In the genomic region with DNA sequence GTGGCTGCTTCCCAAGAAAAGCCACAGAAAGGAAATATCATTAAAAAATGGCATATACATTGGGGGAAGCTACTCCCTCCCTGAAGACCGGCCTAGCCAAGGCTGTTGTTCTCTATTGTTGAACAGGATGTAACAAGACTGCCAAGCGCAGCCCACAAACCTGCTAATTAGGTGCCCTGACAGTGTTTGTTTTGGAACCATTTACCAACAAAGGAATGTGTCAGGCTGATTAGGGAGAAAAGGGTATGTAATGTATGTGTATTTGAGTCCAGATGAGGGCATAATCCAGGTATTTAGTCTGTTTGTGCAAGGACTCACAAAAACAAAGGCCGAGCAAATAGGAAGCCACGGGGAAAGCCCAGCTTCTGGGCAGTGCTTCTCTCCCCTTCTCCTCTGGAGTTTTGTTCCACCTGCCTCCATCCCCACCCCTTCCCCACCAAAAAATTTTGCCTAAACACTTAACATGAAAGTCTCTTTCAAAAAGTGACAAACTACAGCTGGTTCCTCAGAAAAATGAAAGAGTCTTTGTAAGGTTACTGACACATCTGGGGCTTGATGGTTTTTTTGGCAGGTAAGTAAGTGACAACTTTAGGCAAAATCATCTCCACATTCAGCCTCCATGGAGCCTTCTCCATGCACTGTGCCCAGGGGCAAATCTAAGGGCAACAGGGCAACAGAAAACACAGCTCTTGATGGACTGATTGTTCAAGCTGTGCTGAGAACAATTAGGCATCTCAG, we compare ENCODE assay signal across 1 cellular context.
A peak's percentile ranks its signal among the peaks of the same experiment; 100 is the strongest.
TF ChIP-seq lines count a peak whose summit lies in the region.

No MANE protein-coding gene starts in this region.

TF ChIP-seq in HepG2, 621 proteins besides CTCF, POLR2A, EP300 and RAD21 (continued from another document and continues in another):
- TF ChIP-seq, protein P1, sequence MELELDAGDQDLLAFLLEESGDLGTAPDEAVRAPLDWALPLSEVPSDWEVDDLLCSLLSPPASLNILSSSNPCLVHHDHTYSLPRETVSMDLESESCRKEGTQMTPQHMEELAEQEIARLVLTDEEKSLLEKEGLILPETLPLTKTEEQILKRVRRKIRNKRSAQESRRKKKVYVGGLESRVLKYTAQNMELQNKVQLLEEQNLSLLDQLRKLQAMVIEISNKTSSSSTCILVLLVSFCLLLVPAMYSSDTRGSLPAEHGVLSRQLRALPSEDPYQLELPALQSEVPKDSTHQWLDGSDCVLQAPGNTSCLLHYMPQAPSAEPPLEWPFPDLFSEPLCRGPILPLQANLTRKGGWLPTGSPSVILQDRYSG (CRISPR knock-in tag; IDR thresholded peaks at IDR 0.05), result 0 out of 2 replicates have a peak, but pooled peaks have one; percentile 14
- TF ChIP-seq, protein P2, sequence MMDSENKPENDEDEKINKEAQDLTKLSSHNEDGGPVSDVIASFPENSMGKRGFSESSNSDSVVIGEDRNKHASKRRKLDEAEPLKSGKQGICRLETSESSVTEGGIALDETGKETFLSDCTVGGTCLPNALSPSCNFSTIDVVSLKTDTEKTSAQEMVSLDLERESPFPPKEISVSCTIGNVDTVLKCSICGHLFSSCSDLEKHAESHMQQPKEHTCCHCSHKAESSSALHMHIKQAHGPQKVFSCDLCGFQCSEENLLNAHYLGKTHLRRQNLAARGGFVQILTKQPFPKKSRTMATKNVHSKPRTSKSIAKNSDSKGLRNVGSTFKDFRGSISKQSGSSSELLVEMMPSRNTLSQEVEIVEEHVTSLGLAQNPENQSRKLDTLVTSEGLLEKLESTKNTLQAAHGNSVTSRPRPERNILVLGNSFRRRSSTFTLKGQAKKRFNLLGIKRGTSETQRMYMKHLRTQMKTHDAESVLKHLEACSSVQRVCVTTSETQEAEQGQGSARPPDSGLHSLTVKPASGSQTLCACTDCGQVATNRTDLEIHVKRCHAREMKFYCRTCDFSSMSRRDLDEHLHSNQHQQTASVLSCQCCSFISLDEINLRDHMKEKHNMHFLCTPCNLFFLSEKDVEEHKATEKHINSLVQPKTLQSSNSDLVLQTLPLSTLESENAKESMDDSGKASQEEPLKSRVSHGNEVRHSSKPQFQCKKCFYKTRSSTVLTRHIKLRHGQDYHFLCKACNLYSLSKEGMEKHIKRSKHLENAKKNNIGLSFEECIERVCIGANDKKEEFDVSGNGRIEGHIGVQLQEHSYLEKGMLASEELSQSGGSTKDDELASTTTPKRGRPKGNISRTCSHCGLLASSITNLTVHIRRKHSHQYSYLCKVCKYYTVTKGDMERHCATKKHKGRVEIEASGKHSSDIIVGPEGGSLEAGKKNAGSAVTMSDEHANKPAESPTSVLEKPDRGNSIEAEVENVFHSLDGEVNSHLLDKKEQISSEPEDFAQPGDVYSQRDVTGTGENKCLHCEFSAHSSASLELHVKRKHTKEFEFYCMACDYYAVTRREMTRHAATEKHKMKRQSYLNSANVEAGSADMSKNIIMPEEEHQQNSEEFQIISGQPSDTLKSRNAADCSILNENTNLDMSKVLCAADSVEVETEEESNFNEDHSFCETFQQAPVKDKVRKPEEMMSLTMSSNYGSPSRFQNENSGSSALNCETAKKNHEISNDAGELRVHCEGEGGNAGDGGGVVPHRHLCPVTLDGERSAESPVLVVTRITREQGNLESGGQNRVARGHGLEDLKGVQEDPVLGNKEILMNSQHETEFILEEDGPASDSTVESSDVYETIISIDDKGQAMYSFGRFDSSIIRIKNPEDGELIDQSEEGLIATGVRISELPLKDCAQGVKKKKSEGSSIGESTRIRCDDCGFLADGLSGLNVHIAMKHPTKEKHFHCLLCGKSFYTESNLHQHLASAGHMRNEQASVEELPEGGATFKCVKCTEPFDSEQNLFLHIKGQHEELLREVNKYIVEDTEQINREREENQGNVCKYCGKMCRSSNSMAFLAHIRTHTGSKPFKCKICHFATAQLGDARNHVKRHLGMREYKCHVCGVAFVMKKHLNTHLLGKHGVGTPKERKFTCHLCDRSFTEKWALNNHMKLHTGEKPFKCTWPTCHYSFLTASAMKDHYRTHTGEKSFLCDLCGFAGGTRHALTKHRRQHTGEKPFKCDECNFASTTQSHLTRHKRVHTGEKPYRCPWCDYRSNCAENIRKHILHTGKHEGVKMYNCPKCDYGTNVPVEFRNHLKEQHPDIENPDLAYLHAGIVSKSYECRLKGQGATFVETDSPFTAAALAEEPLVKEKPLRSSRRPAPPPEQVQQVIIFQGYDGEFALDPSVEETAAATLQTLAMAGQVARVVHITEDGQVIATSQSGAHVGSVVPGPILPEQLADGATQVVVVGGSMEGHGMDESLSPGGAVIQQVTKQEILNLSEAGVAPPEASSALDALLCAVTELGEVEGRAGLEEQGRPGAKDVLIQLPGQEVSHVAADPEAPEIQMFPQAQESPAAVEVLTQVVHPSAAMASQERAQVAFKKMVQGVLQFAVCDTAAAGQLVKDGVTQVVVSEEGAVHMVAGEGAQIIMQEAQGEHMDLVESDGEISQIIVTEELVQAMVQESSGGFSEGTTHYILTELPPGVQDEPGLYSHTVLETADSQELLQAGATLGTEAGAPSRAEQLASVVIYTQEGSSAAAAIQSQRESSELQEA (CRISPR knock-in tag; IDR thresholded peaks at IDR 0.05; ENCODE audit: not compliant biosample characterization), result no peak
- TF ChIP-seq RAD51 (IDR thresholded peaks at IDR 0.05; ENCODE audit: borderline replicate concordance), result no peak
- 0 out of 2 replicates have a peak, but pooled peaks have one; percentile 9 for TF ChIP-seq TAF1 (CRISPR knock-in tag; IDR thresholded peaks at IDR 0.05)
- TF ChIP-seq ZNF292 (CRISPR knock-in tag; IDR thresholded peaks at IDR 0.05; ENCODE audit: borderline replicate concordance, low read depth), result peak; percentile 75; the same call in 1 of the 2 replicates
- no peak; the same call in 1 of the 2 replicates for TF ChIP-seq ZNF274 (CRISPR knock-in tag; IDR thresholded peaks at IDR 0.05)
- peak; percentile 49; the same call in 1 of the 2 replicates for TF ChIP-seq KAT7 (CRISPR knock-in tag; IDR thresholded peaks at IDR 0.05; ENCODE audit: borderline replicate concordance)
- TF ChIP-seq ZNF891 (CRISPR knock-in tag; IDR thresholded peaks at IDR 0.05), result no peak
- no peak for TF ChIP-seq HMGA1 (CRISPR knock-in tag; conservative IDR thresholded peaks at IDR 0.05)
- TF ChIP-seq, protein P3, sequence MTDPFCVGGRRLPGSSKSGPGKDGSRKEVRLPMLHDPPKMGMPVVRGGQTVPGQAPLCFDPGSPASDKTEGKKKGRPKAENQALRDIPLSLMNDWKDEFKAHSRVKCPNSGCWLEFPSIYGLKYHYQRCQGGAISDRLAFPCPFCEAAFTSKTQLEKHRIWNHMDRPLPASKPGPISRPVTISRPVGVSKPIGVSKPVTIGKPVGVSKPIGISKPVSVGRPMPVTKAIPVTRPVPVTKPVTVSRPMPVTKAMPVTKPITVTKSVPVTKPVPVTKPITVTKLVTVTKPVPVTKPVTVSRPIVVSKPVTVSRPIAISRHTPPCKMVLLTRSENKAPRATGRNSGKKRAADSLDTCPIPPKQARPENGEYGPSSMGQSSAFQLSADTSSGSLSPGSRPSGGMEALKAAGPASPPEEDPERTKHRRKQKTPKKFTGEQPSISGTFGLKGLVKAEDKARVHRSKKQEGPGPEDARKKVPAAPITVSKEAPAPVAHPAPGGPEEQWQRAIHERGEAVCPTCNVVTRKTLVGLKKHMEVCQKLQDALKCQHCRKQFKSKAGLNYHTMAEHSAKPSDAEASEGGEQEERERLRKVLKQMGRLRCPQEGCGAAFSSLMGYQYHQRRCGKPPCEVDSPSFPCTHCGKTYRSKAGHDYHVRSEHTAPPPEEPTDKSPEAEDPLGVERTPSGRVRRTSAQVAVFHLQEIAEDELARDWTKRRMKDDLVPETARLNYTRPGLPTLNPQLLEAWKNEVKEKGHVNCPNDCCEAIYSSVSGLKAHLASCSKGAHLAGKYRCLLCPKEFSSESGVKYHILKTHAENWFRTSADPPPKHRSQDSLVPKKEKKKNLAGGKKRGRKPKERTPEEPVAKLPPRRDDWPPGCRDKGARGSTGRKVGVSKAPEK (CRISPR knock-in tag; IDR thresholded peaks at IDR 0.05; ENCODE audit: borderline replicate concordance), result no peak; the same call in 1 of the 2 replicates
- no peak for TF ChIP-seq ZNF773 (CRISPR knock-in tag; IDR thresholded peaks at IDR 0.05; ENCODE audit: borderline replicate concordance)
- TF ChIP-seq ZNF3 (CRISPR knock-in tag; IDR thresholded peaks at IDR 0.05), result no peak
- TF ChIP-seq TAF15 (IDR thresholded peaks at IDR 0.05; ENCODE audit: low read depth, low read length, poor library complexity, severe bottlenecking), result no peak
- no peak for TF ChIP-seq ZFAT (CRISPR knock-in tag; conservative IDR thresholded peaks at IDR 0.05)
- TF ChIP-seq ZNF780A (CRISPR knock-in tag; IDR thresholded peaks at IDR 0.05), result no peak
- TF ChIP-seq TEAD3 (CRISPR knock-in tag; optimal IDR thresholded peaks at IDR 0.05; ENCODE audit: borderline replicate concordance), result peak; percentile 99
- TF ChIP-seq ZNF792 (CRISPR knock-in tag; IDR thresholded peaks at IDR 0.05), result peak; percentile 89
- TF ChIP-seq ZNF225 (CRISPR knock-in tag; IDR thresholded peaks at IDR 0.05), result no peak
- peak; percentile 30; the same call in 1 of the 2 replicates for TF ChIP-seq MAX (IDR thresholded peaks at IDR 0.05)
- TF ChIP-seq NBN (conservative IDR thresholded peaks at IDR 0.05), result no peak
- no peak for TF ChIP-seq ZNF354B (CRISPR knock-in tag; IDR thresholded peaks at IDR 0.05)
- no peak for TF ChIP-seq TOPORS (CRISPR knock-in tag; IDR thresholded peaks at IDR 0.05)
- TF ChIP-seq MTF2 (CRISPR knock-in tag; IDR thresholded peaks at IDR 0.05; ENCODE audit: borderline replicate concordance), result no peak
- peak; percentile 35; the same call in 1 of the 2 replicates for TF ChIP-seq PHF8 (CRISPR knock-in tag; IDR thresholded peaks at IDR 0.05)
- TF ChIP-seq ZNF318 (CRISPR knock-in tag; IDR thresholded peaks at IDR 0.05), result no peak
- no peak for TF ChIP-seq TRIM24 (CRISPR knock-in tag; IDR thresholded peaks at IDR 0.05)
- no peak for TF ChIP-seq ZFP82 (CRISPR knock-in tag; IDR thresholded peaks at IDR 0.05; ENCODE audit: borderline replicate concordance)
- TF ChIP-seq NCOR1 (IDR thresholded peaks at IDR 0.05; ENCODE audit: borderline replicate concordance, low read length), result no peak; the same call in none of the 2 replicates
- TF ChIP-seq, protein P4, sequence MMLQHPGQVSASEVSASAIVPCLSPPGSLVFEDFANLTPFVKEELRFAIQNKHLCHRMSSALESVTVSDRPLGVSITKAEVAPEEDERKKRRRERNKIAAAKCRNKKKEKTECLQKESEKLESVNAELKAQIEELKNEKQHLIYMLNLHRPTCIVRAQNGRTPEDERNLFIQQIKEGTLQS (CRISPR knock-in tag; IDR thresholded peaks at IDR 0.05), result peak; percentile 88
- TF ChIP-seq, protein P5, sequence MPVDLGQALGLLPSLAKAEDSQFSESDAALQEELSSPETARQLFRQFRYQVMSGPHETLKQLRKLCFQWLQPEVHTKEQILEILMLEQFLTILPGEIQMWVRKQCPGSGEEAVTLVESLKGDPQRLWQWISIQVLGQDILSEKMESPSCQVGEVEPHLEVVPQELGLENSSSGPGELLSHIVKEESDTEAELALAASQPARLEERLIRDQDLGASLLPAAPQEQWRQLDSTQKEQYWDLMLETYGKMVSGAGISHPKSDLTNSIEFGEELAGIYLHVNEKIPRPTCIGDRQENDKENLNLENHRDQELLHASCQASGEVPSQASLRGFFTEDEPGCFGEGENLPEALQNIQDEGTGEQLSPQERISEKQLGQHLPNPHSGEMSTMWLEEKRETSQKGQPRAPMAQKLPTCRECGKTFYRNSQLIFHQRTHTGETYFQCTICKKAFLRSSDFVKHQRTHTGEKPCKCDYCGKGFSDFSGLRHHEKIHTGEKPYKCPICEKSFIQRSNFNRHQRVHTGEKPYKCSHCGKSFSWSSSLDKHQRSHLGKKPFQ (CRISPR knock-in tag; IDR thresholded peaks at IDR 0.05; ENCODE audit: insufficient replicate concordance), result no peak
- TF ChIP-seq SP1 (IDR thresholded peaks at IDR 0.05), result no peak
- TF ChIP-seq SP1 (CRISPR knock-in tag; IDR thresholded peaks at IDR 0.05), result 0 out of 2 replicates have a peak, but pooled peaks have one; percentile 35
